In genomic region chr2:238462782-238463396, GRCh38 we compare ENCODE assay signal across 8 cellular contexts. TPM values are rescaled to one million over a fixed set of nuclear protein-coding genes. Genes with fewer than 3 reads are reported as not detected.
A peak's percentile ranks its signal among the peaks of the same experiment; 100 is the strongest.
DNase-seq lines count a peak whose midpoint lies in the region; ATAC-seq, FAIRE-seq and TF ChIP-seq lines count a peak whose summit lies in the region.

No MANE protein-coding gene starts in this region.

- H3K27ac ChIP-seq in PC-3 (ENCODE audit: low read length): no peak overlapping the region
- no peak overlapping the region for H3K27ac ChIP-seq in H1 (ENCODE audit: low read depth, low read length)
- no peak overlapping the region for H3K27ac ChIP-seq in ovary

- TF ChIP-seq RAD21 in H1 (IDR thresholded peaks at IDR 0.05 in 1 of 2, conservative IDR thresholded peaks at IDR 0.05 in 1 of 2; ENCODE audit: low read depth in 2 of 2, low read length in 2 of 2): peak; percentile 53 to 56

- H3K9me3 Mint-ChIP-seq in activated CD4-positive, alpha-beta T cell treated with anti-CD3 and anti-CD28 coated beads for 36 hours (ENCODE audit: low read depth): no peaks in the 10 kb centered on the region
- H3K9me3 Mint-ChIP-seq in neural crest cell: no peaks in the 10 kb centered on the region

- H3K4me2 ChIP-seq in PC-3 (ENCODE audit: low read length) (no peak overlapping the region), H1 (ENCODE audit: insufficient read depth in 1 of 2, low read depth in 2 of 2, low read length in 2 of 2) (no peak overlapping the region)

- peaks cover 19% of the 10 kb centered on the region for H3K4me1 ChIP-seq in PC-3 (ENCODE audit: insufficient read depth, low read length)
- no peaks in the 10 kb centered on the region for H3K4me1 ChIP-seq in H1 (replicated peaks in 1 of 4; ENCODE audit: control insufficient read depth in 3 of 4, insufficient read depth in 4 of 4, low read length in 3 of 4)
- no peaks in the 10 kb centered on the region for H3K4me1 ChIP-seq in ovary (ENCODE audit: insufficient read depth)

- H3K79me1 ChIP-seq in H1 (ENCODE audit: low read depth, low read length): no peaks in the 10 kb centered on the region

- H3K23ac ChIP-seq in H1 (ENCODE audit: insufficient read length): no peak overlapping the region

- H3K27me3 ChIP-seq in PC-3 (ENCODE audit: low read length) (no peaks in the 10 kb centered on the region), H1 (replicated peaks in 1 of 4; ENCODE audit: control insufficient read depth in 3 of 4, extremely low read depth in 1 of 4, insufficient read depth in 3 of 4, low read length in 3 of 4) (no peaks in the 10 kb centered on the region), ovary (no peaks in the 10 kb centered on the region)

- no peaks in the 10 kb centered on the region for H3K9me3 ChIP-seq in PC-3 (ENCODE audit: low read length)
- no peaks in the 10 kb centered on the region for H3K9me3 ChIP-seq in H1 (ENCODE audit: insufficient read depth in 2 of 2, low read depth in 1 of 2, low read length in 1 of 2)
- H3K9me3 ChIP-seq in ovary: no peaks in the 10 kb centered on the region

- peak; percentile 79 for ATAC-seq in activated CD4-positive, alpha-beta T cell treated with anti-CD3 and anti-CD28 coated beads for 36 hours
- ATAC-seq in PC-3: peak; percentile 72

- no peak for TF ChIP-seq POLR2A in H1 (IDR thresholded peaks at IDR 0.05; ENCODE audit: control extremely low read depth in 1 of 2, low read depth in 2 of 2, low read length in 2 of 2)
- TF ChIP-seq POLR2A in ovary (IDR thresholded peaks at IDR 0.05): no peak

- no peak overlapping the region for H3K4me3 Mint-ChIP-seq in activated CD4-positive, alpha-beta T cell treated with anti-CD3 and anti-CD28 coated beads for 36 hours
- no peak overlapping the region for H3K4me3 Mint-ChIP-seq in neural crest cell

- H2BK12ac ChIP-seq in H1 (ENCODE audit: low read depth, low read length): no peak overlapping the region

- H3K27ac Mint-ChIP-seq in activated CD4-positive, alpha-beta T cell treated with anti-CD3 and anti-CD28 coated beads for 36 hours: no peak overlapping the region
- no peak overlapping the region for H3K27ac Mint-ChIP-seq in neural crest cell (ENCODE audit: unreplicated experiment)

- H4K91ac ChIP-seq in H1 (replicated peaks; ENCODE audit: insufficient read length, low read length): no peak overlapping the region

- H3K4me1 Mint-ChIP-seq in activated CD4-positive, alpha-beta T cell treated with anti-CD3 and anti-CD28 coated beads for 36 hours: no peaks in the 10 kb centered on the region
- peaks cover 5% of the 10 kb centered on the region for H3K4me1 Mint-ChIP-seq in neural crest cell

- H3K27me3 Mint-ChIP-seq in activated CD4-positive, alpha-beta T cell treated with anti-CD3 and anti-CD28 coated beads for 36 hours: no peaks in the 10 kb centered on the region
- no peaks in the 10 kb centered on the region for H3K27me3 Mint-ChIP-seq in neural crest cell (ENCODE audit: low read depth)

- CTCF ChIA-PET in activated CD4-positive, alpha-beta T cell treated with anti-CD3 and anti-CD28 coated beads for 36 hours (lab: Charles Lee): no interaction called here
- CTCF ChIA-PET in PC-3 (lab: Charles Lee): no interaction called here
- CTCF ChIA-PET in H1 (lab: Charles Lee; ENCODE audit: partially characterized antibody): interaction anchor here (1.7 kb wide), 1 partner anchor 94 kb away, joined by 4 read pairs; no protein-coding TSS in a partner anchor

- H3K9me2 ChIP-seq in PC-3 (replicated peaks; ENCODE audit: low read length): no peaks in the 10 kb centered on the region

- WGBS in H1 (ENCODE audit: extremely low coverage in 1 of 2, insufficient coverage in 1 of 2, insufficient read length in 1 of 2, insufficient replicate concordance in 2 of 2, low coverage in 1 of 2, low lambda C conversion rate in 2 of 2, missing lambda C conversion rate in 1 of 2), 2 experiments: 48% methylated on average over 2 of the region's 2 CpGs; no CpG with 5 or more reads in 1 of the 2 experiments
- WGBS in ovary, 3 donors: 61 to 71% (median 62%) methylated on average over 2 of the region's 2 CpGs

- BruUV-seq in PC-3 (replicated peaks; lab: Mats Ljungman, UMichigan): no TSS peak

- H3K36me3 ChIP-seq in PC-3 (ENCODE audit: low read depth, low read length): no peaks in the 10 kb centered on the region
- H3K36me3 ChIP-seq in H1 (ENCODE audit: control insufficient read depth in 2 of 4, insufficient read depth in 4 of 4, low read length in 3 of 4): no peaks in the 10 kb centered on the region
- no peaks in the 10 kb centered on the region for H3K36me3 ChIP-seq in ovary

- H3K56ac ChIP-seq in H1 (replicated peaks; ENCODE audit: insufficient read length, low read depth, low read length): no peak overlapping the region

- no peaks in the 10 kb centered on the region for H3K23me2 ChIP-seq in H1 (ENCODE audit: low read depth, low read length)

- TF ChIP-seq EP300 in H1 (IDR thresholded peaks at IDR 0.05; ENCODE audit: borderline replicate concordance in 1 of 2, low read depth in 2 of 2, low read length in 2 of 2) (no peak), ovary (IDR thresholded peaks at IDR 0.05) (no peak)

- no peak overlapping the region for H2AFZ ChIP-seq in PC-3 (ENCODE audit: low read length)
- no peak overlapping the region for H2AFZ ChIP-seq in H1 (ENCODE audit: low read length)

- H4K8ac ChIP-seq in H1 (ENCODE audit: extremely low read depth, insufficient read depth, low read length): no peak overlapping the region

- H2BK20ac ChIP-seq in H1 (ENCODE audit: low read length): no peak overlapping the region

- POLR2A ChIA-PET in activated CD4-positive, alpha-beta T cell treated with anti-CD3 and anti-CD28 coated beads for 36 hours (lab: Charles Lee): no interaction called here
- POLR2A ChIA-PET in PC-3 (lab: Charles Lee; ENCODE audit: unreplicated experiment): no interaction called here
- POLR2A ChIA-PET in H1 (lab: Charles Lee; ENCODE audit: partially characterized antibody): no interaction called here

- H3K18ac ChIP-seq in H1 (ENCODE audit: extremely low read depth, low read length): no peak overlapping the region

- intact Hi-C loops in activated CD4-positive, alpha-beta T cell treated with anti-CD3 and anti-CD28 coated beads for 36 hours (cut with DNase I, micrococcal nuclease): loop anchor here (1.0 to 5.0 kb wide), 4 partner anchors 93 to 207 kb away; no protein-coding TSS in a partner anchor
- intact Hi-C loops in PC-3 (cut with micrococcal nuclease): loop anchor here (2.0 kb wide), 1 partner anchor 92 kb away; no protein-coding TSS in a partner anchor
- intact Hi-C loops in ovary (cut with DNase I): no loop called here

- FAIRE-seq in H1 (lab: Jason Lieb, UNC): peak; percentile 69

- H4K20me1 ChIP-seq in PC-3 (ENCODE audit: low read length) (no peaks in the 10 kb centered on the region), H1 (replicated peaks in 1 of 2; ENCODE audit: control insufficient read depth in 1 of 2, insufficient read depth in 2 of 2, low read length in 2 of 2) (no peaks in the 10 kb centered on the region)

- H2AK5ac ChIP-seq in H1 (ENCODE audit: low read depth, low read length): no peak overlapping the region

- H3K79me2 ChIP-seq in PC-3 (ENCODE audit: low read length) (no peaks in the 10 kb centered on the region), H1 (ENCODE audit: control insufficient read depth in 1 of 2, insufficient read depth in 2 of 2, low read length in 2 of 2) (no peaks in the 10 kb centered on the region)

- TF ChIP-seq CTCF in PC-3 (conservative IDR thresholded peaks at IDR 0.05; ENCODE audit: low read depth, low read length): peak; percentile 80
- TF ChIP-seq CTCF in H1 (IDR thresholded peaks at IDR 0.05; ENCODE audit: control extremely low read depth in 1 of 3, insufficient read depth in 1 of 3, low read depth in 1 of 3, low read length in 3 of 3): peak in 2 of 3 experiments; percentile 37 to 68; a peak in 2 of 4 replicates
- TF ChIP-seq CTCF in neural crest cell (conservative IDR thresholded peaks at IDR 0.05): peak; percentile 79
- peak in 1 of 3 donors; percentile 24 for TF ChIP-seq CTCF in ovary (IDR thresholded peaks at IDR 0.05)

- H2BK120ac ChIP-seq in H1 (replicated peaks; ENCODE audit: low read depth, low read length): no peak overlapping the region

- no peak overlapping the region for H2BK15ac ChIP-seq in H1 (ENCODE audit: low read length)

- no peak overlapping the region for H3K9ac ChIP-seq in PC-3 (ENCODE audit: low read length)
- H3K9ac ChIP-seq in H1 (replicated peaks in 1 of 4; ENCODE audit: extremely low read depth in 1 of 4, low read depth in 3 of 4, low read length in 3 of 4): no peak overlapping the region

- DNase-seq in activated CD4-positive, alpha-beta T cell treated with anti-CD3 and anti-CD28 coated beads for 36 hours: no peak
- no peak for DNase-seq in activated CD4-positive, alpha-beta T cell treated with anti-CD3 and anti-CD28 coated beads for 1 hour
- DNase-seq in HuH-7 (ENCODE audit: low spot score) (peak; percentile 60), PC-3 (peak; percentile 73), H1 (ENCODE audit: low read depth in 1 of 2, low spot score in 2 of 2) (no peak), neural crest cell (ENCODE audit: low read depth, low spot score) (no peak), mesenteric fat pad (ENCODE audit: low spot score) (no peak), ovary (no peak)

- H3K4ac ChIP-seq in H1 (replicated peaks; ENCODE audit: insufficient read length, low read depth, low read length): no peak overlapping the region

- no peak overlapping the region for H2BK5ac ChIP-seq in H1 (ENCODE audit: low read depth, low read length)

- H3K4me3 ChIP-seq in PC-3 (ENCODE audit: low read length) (no peak overlapping the region), H1 (ENCODE audit: extremely low read depth in 1 of 4, insufficient read depth in 2 of 4, low read depth in 3 of 4, low read length in 4 of 4) (no peak overlapping the region), ovary (no peak overlapping the region)

- no peak overlapping the region for H3K14ac ChIP-seq in H1 (ENCODE audit: insufficient read length)

- no peak overlapping the region for H4K5ac ChIP-seq in H1 (ENCODE audit: insufficient read length, low read depth, low read length)

- H3F3A ChIP-seq in PC-3 (ENCODE audit: low read length, unreplicated experiment): no peaks in the 10 kb centered on the region

- H3K36me3 Mint-ChIP-seq in activated CD4-positive, alpha-beta T cell treated with anti-CD3 and anti-CD28 coated beads for 36 hours (ENCODE audit: low read depth): no peaks in the 10 kb centered on the region
- H3K36me3 Mint-ChIP-seq in neural crest cell (ENCODE audit: low read depth): peaks cover 5% of the 10 kb centered on the region

RNA-seq across cellular contexts. Expression of gene ASB1, which starts 36.2 kb away (rescaled TPM):
- total RNA-seq in activated CD4-positive, alpha-beta T cell treated with anti-CD3 and anti-CD28 coated beads for 36 hours: 10 to 100 TPM; 31.7 to 33.4 TPM
- total RNA-seq in PC-3 (2014; rRNA removed) (28.9 and 60.0 TPM in 2 replicates), neural crest cell (37.5 and 39.9 TPM in 2 replicates), mesenteric fat pad (31.0 TPM), ovary (10 to 100 TPM in 6 of 7 donors, 1 to 10 TPM in 1; 9.3 to 34.0 (median 30.6) TPM)
- total RNA-seq in H1 (2021; fragmentation: NEBNext Ultra II Directional; extraction: Animal tissue kit (Norgen Biotek cat#: 25700)): 32.7 and 36.0 TPM in 2 replicates
- polyA plus RNA-seq in H1 (2011; rRNA removed) (24.1 and 34.4 TPM in 2 replicates), ovary (10 to 100 TPM; 18.2 to 22.6 TPM)
- polyA plus RNA-seq in H1 (2011; cell fraction: cytosol; rRNA removed): 30.8 TPM
- 37.4 TPM for polyA plus RNA-seq in H1 (2011; cell fraction: nucleus; rRNA removed)
- 24.1 to 36.1 TPM (median 28.9 TPM) in 4 replicates for polyA plus RNA-seq in H1 (2012, experiment 1 of 2)
- 15.8 TPM for polyA plus RNA-seq in H1 (2012, experiment 2 of 2)
- polyA plus RNA-seq in H1 (2013, experiment 1 of 2): 17.5 TPM
- polyA plus RNA-seq in H1 (2013, experiment 2 of 2): 18.9 TPM
- 15.8 and 21.2 TPM in 2 replicates for polyA minus RNA-seq in H1 (2011; rRNA and poly(A)+ RNA removed)
- 21.2 TPM for polyA minus RNA-seq in H1 (2011; cell fraction: cytosol; rRNA and poly(A)+ RNA removed)
- polyA minus RNA-seq in H1 (2011; cell fraction: nucleus; rRNA and poly(A)+ RNA removed): 23.1 TPM

Comparison
In these comparisons a context has a peak if more than half of its experiments do, and no peak if none do; other contexts are left out.
1. DNase-seq: peak in HuH-7 (single experiment) and PC-3 (single experiment); none in activated CD4-positive, alpha-beta T cell treated with anti-CD3 and anti-CD28 coated beads for 36 hours (single experiment), activated CD4-positive, alpha-beta T cell treated with anti-CD3 and anti-CD28 coated beads for 1 hour (single experiment), H1 (0 of 2), neural crest cell (single experiment), mesenteric fat pad (single experiment) and ovary (0 of 5).
2. intact Hi-C loops: an anchor here in activated CD4-positive, alpha-beta T cell treated with anti-CD3 and anti-CD28 coated beads for 36 hours (1.0 to 5.0 kb wide) and PC-3 (2.0 kb wide); none called in ovary.